Comparison of ENCODE assay signal across 8 cellular contexts in the genomic region with DNA sequence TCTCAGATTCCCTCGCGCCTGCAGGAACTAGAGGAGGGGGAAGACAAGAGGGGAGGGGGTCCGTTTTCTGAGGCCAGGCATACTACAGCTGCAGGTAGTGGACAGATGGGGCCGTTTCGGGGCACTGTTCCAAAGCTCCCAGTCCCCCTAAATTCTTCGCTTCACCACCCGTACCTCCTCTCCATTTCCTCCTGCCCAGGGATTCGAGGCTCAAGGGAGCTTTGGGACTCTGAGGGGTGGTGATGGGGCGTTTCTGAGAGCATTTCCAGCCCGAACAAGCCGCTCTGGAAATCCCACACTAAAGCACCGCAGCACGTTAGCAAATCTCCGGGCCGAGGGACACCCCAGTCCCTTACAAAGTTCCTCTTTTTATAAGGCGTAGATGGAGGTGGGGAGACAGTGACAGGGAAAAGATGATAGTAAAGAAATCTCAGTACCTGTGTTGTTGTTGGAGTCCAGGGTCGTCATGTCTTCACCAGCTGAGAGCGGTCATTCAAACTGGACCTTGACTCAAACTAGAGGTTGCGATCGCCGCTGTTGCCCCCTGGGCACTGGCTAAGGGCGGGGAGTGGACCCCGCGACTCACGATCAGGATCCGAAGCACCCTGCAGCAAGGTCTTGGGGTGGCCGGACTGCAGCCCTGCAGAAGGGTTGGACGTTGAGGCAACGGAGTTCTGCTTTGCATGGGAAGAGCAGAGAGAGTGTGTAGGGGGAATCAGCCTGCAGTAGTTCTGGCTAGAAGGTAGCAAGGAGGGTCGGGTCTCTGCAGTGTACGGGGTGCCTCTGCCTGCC. TPM values are rescaled to one million over a fixed set of nuclear protein-coding genes. Genes with fewer than 3 reads are reported as not detected.
DNase-seq lines count a peak whose midpoint lies in the region; ATAC-seq and TF ChIP-seq lines count a peak whose summit lies in the region.

No MANE protein-coding gene starts in this region.

- H3K9me3 ChIP-seq in BE2C (peaks cover 6% of the 10 kb centered on the region; the same call in 1 of the 2 replicates), liver (ENCODE audit: control insufficient read depth in 4 of 4, low read length in 3 of 4) (no peaks in the 10 kb centered on the region), upper lobe of left lung (no peaks in the 10 kb centered on the region)

- DNase-seq in BE2C (no peak), upper lobe of left lung (no peak), glomerular visceral epithelial cell (ENCODE audit: extremely low spot score) (no peak), dedifferentiated amniotic fluid mesenchymal stem cell (ENCODE audit: extremely low spot score) (no peak), NCI-H774 (lab: John Stamatoyannopoulos, UW) (no peak)
- no peak for DNase-seq in Jurkat, Clone E6-1 (ENCODE audit: low read depth, low spot score)

- TF ChIP-seq CTCF in BE2C (IDR thresholded peaks at IDR 0.05; ENCODE audit: low read depth, low read length) (no peak), brain (conservative IDR thresholded peaks at IDR 0.05) (no peak), liver (IDR thresholded peaks at IDR 0.05; ENCODE audit: low read depth, low read length, missing input control) (no peak), upper lobe of left lung (IDR thresholded peaks at IDR 0.05) (no peak)

- peak overlapping the region; percentile 85 to 97 (median 94) for H3K4me3 Mint-ChIP-seq in brain

- H3K36me3 ChIP-seq in BE2C (peaks cover 26% of the 10 kb centered on the region), liver (ENCODE audit: control insufficient read depth in 4 of 4, insufficient read depth in 3 of 4, low read depth in 1 of 4, low read length in 3 of 4) (peaks cover 0 to 17% (median 10%) of the 10 kb centered on the region in 4 donors), upper lobe of left lung (peaks cover 0 to 28% (median 22%) of the 10 kb centered on the region in 4 donors)

- H3K4me1 ChIP-seq in BE2C = peaks cover 10% of the 10 kb centered on the region
- peaks cover 25 to 67% (median 51%) of the 10 kb centered on the region in 4 donors for H3K4me1 ChIP-seq in liver (ENCODE audit: control insufficient read depth in 4 of 4, insufficient read depth in 4 of 4, low read length in 3 of 4)
- H3K4me1 ChIP-seq in upper lobe of left lung = peaks cover 77 to 100% (median 88%) of the 10 kb centered on the region in 4 donors

- TF ChIP-seq POLR2A in upper lobe of left lung (IDR thresholded peaks at IDR 0.05) = peak in 2 of 4 donors; percentile 5 to 11

- peak; percentile 0 for ATAC-seq in upper lobe of left lung (ENCODE audit: low FRiP score in 2 of 2)

- 2% methylated on average over 31 of the region's 31 CpGs for WGBS in liver
- WGBS in upper lobe of left lung, 2 donors = 2% methylated on average over 26 to 28 of the region's 31 CpGs

- peaks cover 78% of the 10 kb centered on the region for H3K4me1 Mint-ChIP-seq in brain

- TF ChIP-seq RAD21 in liver (IDR thresholded peaks at IDR 0.05) = no peak

- TF ChIP-seq EP300 in upper lobe of left lung (IDR thresholded peaks at IDR 0.05) = no peak

- peaks cover 9% of the 10 kb centered on the region for H3K36me3 Mint-ChIP-seq in brain

- peaks cover 16% of the 10 kb centered on the region for H3K27me3 Mint-ChIP-seq in brain

- H3K27ac Mint-ChIP-seq in brain = peak overlapping the region; percentile 92 to 98 (median 96)

- no peaks in the 10 kb centered on the region for H3K27me3 ChIP-seq in BE2C
- H3K27me3 ChIP-seq in liver (ENCODE audit: control insufficient read depth in 4 of 4, insufficient read depth in 4 of 4, low read length in 3 of 4) = no peaks in the 10 kb centered on the region
- no peaks in the 10 kb centered on the region for H3K27me3 ChIP-seq in upper lobe of left lung

- H3K4me3 ChIP-seq in BE2C (ENCODE audit: low read depth, low read length) (peak overlapping the region; percentile 63), liver (ENCODE audit: low read depth in 1 of 3, low read length in 3 of 3) (peak overlapping the region; percentile 64 to 97 (median 93)), upper lobe of left lung (peak overlapping the region; percentile 55 to 74 (median 66))
- H3K4me3 ChIP-seq in Jurkat, Clone E6-1 (ENCODE audit: low read length) = peak overlapping the region; percentile 82

- peak overlapping the region; percentile 96 to 99 for H3K9ac ChIP-seq in liver (ENCODE audit: low read depth in 1 of 2, low read length in 2 of 2)

- peaks cover 0 to 3% (median 0%) of the 10 kb centered on the region in 5 experiments for H3K9me3 Mint-ChIP-seq in brain

- peak overlapping the region; percentile 98 to 99 for H3K27ac ChIP-seq in liver (ENCODE audit: low read depth in 1 of 2, low read length in 2 of 2)
- peak overlapping the region; percentile 87 to 99 (median 94) for H3K27ac ChIP-seq in upper lobe of left lung

TF ChIP-seq in liver, 16 proteins besides CTCF, POLR2A, EP300 and RAD21:
- TF ChIP-seq, protein P1, sequence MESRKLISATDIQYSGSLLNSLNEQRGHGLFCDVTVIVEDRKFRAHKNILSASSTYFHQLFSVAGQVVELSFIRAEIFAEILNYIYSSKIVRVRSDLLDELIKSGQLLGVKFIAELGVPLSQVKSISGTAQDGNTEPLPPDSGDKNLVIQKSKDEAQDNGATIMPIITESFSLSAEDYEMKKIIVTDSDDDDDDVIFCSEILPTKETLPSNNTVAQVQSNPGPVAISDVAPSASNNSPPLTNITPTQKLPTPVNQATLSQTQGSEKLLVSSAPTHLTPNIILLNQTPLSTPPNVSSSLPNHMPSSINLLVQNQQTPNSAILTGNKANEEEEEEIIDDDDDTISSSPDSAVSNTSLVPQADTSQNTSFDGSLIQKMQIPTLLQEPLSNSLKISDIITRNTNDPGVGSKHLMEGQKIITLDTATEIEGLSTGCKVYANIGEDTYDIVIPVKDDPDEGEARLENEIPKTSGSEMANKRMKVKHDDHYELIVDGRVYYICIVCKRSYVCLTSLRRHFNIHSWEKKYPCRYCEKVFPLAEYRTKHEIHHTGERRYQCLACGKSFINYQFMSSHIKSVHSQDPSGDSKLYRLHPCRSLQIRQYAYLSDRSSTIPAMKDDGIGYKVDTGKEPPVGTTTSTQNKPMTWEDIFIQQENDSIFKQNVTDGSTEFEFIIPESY (IDR thresholded peaks at IDR 0.05) = no peak

RNA-seq across cellular contexts. Expression of a gene that starts 0.6 kb away (rescaled TPM):
- 24.5 TPM for polyA plus RNA-seq in BE2C (2012; ENCODE audit: insufficient read depth, insufficient read length, low read depth)
- polyA plus RNA-seq in Jurkat, Clone E6-1 (2012; ENCODE audit: insufficient read depth, insufficient read length) = 13.3 TPM
- polyA plus RNA-seq in brain (ENCODE audit: insufficient read depth, low read depth, low replicate concordance) (43.8 TPM), liver (10 to 100 TPM in 1 of 2 donors, 1 to 10 TPM in 1; 8.8 to 13.7 TPM)
- total RNA-seq in liver (1 to 10 TPM in 1 of 2 donors, under 1 TPM in 1; 0.84 to 2.3 TPM), upper lobe of left lung (10 to 100 TPM in 5 of 6 donors, 1 to 10 TPM in 1; 3.8 to 24.7 (median 15.8) TPM)

RNA-seq across cellular contexts. Expression of a gene that starts 21.9 kb away (rescaled TPM):
- polyA plus RNA-seq in BE2C (2012; ENCODE audit: insufficient read depth, insufficient read length, low read depth) = 119 TPM
- polyA plus RNA-seq in Jurkat, Clone E6-1 (2012; ENCODE audit: insufficient read depth, insufficient read length) = 61.3 TPM
- 94.4 TPM for polyA plus RNA-seq in brain (ENCODE audit: insufficient read depth, low read depth, low replicate concordance)
- total RNA-seq in liver = 10 to 100 TPM; 24.0 to 43.7 TPM
- polyA plus RNA-seq in liver = 10 to 100 TPM in 1 of 2 donors, 1 to 10 TPM in 1; 7.9 to 23.1 TPM
- 100 to 1,000 TPM in 3 of 6 donors, 10 to 100 TPM in 3; 57.6 to 240 (median 97.0) TPM for total RNA-seq in upper lobe of left lung

RNA-seq across cellular contexts. Expression of a gene that starts 37.1 kb away (rescaled TPM):
- polyA plus RNA-seq in BE2C (2012; ENCODE audit: insufficient read depth, insufficient read length, low read depth) = 233 TPM
- polyA plus RNA-seq in Jurkat, Clone E6-1 (2012; ENCODE audit: insufficient read depth, insufficient read length) = 28.9 TPM
- polyA plus RNA-seq in brain (ENCODE audit: insufficient read depth, low read depth, low replicate concordance) (176 TPM), liver (1 to 10 TPM; 3.2 to 6.3 TPM)
- total RNA-seq in liver (10 to 100 TPM in 1 of 2 donors, 1 to 10 TPM in 1; 8.5 to 10.3 TPM), upper lobe of left lung (10 to 100 TPM; 31.0 to 55.3 (median 49.9) TPM)

RNA-seq across cellular contexts. Expression of a gene that starts 40.5 kb away (rescaled TPM):
- 128 TPM for polyA plus RNA-seq in BE2C (2012; ENCODE audit: insufficient read depth, insufficient read length, low read depth)
- 72.0 TPM for polyA plus RNA-seq in Jurkat, Clone E6-1 (2012; ENCODE audit: insufficient read depth, insufficient read length)
- polyA plus RNA-seq in brain (ENCODE audit: insufficient read depth, low read depth, low replicate concordance) = 150 TPM
- total RNA-seq in liver = 10 to 100 TPM; 17.1 to 17.9 TPM
- polyA plus RNA-seq in liver = 10 to 100 TPM; 11.4 to 12.9 TPM
- total RNA-seq in upper lobe of left lung = 100 to 1,000 TPM in 2 of 6 donors, 10 to 100 TPM in 4; 52.2 to 141 (median 75.0) TPM

RNA-seq across cellular contexts. Expression of a gene that starts 45.6 kb away (rescaled TPM):
- polyA plus RNA-seq in BE2C (2012; ENCODE audit: insufficient read depth, insufficient read length, low read depth) = 173 TPM
- 94.8 TPM for polyA plus RNA-seq in Jurkat, Clone E6-1 (2012; ENCODE audit: insufficient read depth, insufficient read length)
- 95.0 TPM for polyA plus RNA-seq in brain (ENCODE audit: insufficient read depth, low read depth, low replicate concordance)
- total RNA-seq in liver = 10 to 100 TPM; 31.0 to 37.1 TPM
- polyA plus RNA-seq in liver = 10 to 100 TPM; 19.2 to 27.2 TPM
- 100 to 1,000 TPM in 1 of 6 donors, 10 to 100 TPM in 5; 36.5 to 157 (median 71.0) TPM for total RNA-seq in upper lobe of left lung
